12 cellular contexts compared by ENCODE assay signal in the genomic region with DNA sequence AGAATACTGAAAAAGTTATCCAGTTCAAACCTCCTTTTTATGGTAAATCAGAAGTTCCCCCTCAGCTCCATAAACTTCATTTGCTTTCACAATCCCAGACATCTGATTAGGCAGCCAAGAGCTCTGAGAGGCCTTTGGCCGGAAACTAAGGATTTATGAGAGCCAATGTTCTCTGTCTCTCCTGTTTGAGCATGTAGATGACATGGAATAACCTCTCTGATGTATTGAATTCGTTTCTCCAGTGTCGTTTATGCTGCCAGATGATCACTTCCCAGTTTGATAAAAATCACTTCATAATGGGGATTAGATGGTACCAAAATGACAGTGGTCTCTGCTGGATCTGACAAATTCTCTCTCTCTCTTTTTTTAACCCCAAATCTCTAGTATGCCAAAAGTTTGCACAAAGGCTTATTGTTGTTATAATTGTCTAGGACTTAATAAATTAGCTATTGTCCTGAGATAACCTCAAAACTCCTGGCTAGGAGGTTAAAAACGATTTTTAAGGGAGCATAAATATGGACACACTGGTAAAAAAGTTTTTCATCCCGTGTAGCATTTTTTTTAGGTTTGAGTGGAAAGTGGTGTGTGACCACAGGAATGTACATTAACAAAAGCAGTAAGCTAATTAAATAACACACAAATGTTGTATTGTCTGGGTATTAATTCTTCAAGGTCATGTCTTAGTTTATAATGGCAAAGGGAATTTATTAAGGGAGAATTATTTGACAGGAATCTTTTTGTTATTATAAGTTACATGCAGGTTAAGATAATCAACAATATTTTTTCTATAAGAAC.
DNase-seq lines count a peak whose midpoint lies in the region; ATAC-seq, FAIRE-seq and TF ChIP-seq lines count a peak whose summit lies in the region.
"Had no signal": no experiment of that assay in that cellular context is flagged by ENCODE, and none has a peak within 500 bp of the region (broad histone marks: within the 10 kb centered on the region; RNA-seq: fewer than 3 reads in every experiment).

No MANE protein-coding gene starts in this region.

- no peaks in the 10 kb centered on the region for H3K27me3 ChIP-seq in astrocyte (ENCODE audit: insufficient read depth, low read length)
- H3K27me3 ChIP-seq in heart left ventricle, result no peaks in the 10 kb centered on the region
- no peaks in the 10 kb centered on the region for H3K27me3 ChIP-seq in mesendoderm (ENCODE audit: insufficient read depth, low read length, poor library complexity)

- peak; percentile 32 to 70 (median 43) for ATAC-seq in heart left ventricle
- ATAC-seq: activated CD4-positive, alpha-beta T cell treated with anti-CD3 and anti-CD28 coated beads for 36 hours; CD8-positive, alpha-beta T cell had no signal

- no peaks in the 10 kb centered on the region for H3K36me3 Mint-ChIP-seq in astrocyte (ENCODE audit: low read depth, unreplicated experiment)
- H3K36me3 Mint-ChIP-seq in activated CD4-positive, alpha-beta memory T cell treated with anti-CD3 and anti-CD28 coated beads for 36 hours, result no peaks in the 10 kb centered on the region
- H3K36me3 Mint-ChIP-seq: CD8-positive, alpha-beta T cell had no signal

- POLR2A ChIA-PET in activated CD4-positive, alpha-beta memory T cell treated with anti-CD3 and anti-CD28 coated beads for 36 hours (lab: Charles Lee), result no interaction called here

- H3K79me1 ChIP-seq in mesendoderm (ENCODE audit: low read length), result no peaks in the 10 kb centered on the region

- CTCF ChIA-PET in activated CD4-positive, alpha-beta memory T cell treated with anti-CD3 and anti-CD28 coated beads for 36 hours (lab: Charles Lee), result no interaction called here

- no peak overlapping the region for H3K56ac ChIP-seq in mesendoderm (ENCODE audit: low read length)

- H3K9me3 Mint-ChIP-seq in astrocyte (ENCODE audit: unreplicated experiment), result peaks cover 2% of the 10 kb centered on the region
- no peaks in the 10 kb centered on the region for H3K9me3 Mint-ChIP-seq in activated CD4-positive, alpha-beta memory T cell treated with anti-CD3 and anti-CD28 coated beads for 36 hours
- H3K9me3 Mint-ChIP-seq: CD8-positive, alpha-beta T cell had no signal

- FAIRE-seq in astrocyte (lab: Jason Lieb, UNC), result no peak

- H2BK120ac ChIP-seq in mesendoderm (ENCODE audit: low read depth, low read length), result no peak overlapping the region

- H2AFZ ChIP-seq in astrocyte (ENCODE audit: low read depth, low read length), result no peak overlapping the region

- WGBS in heart left ventricle, 4 donors, result 19 to 46% (median 25%) methylated on average over 5 of the region's 5 CpGs
- WGBS in mesendoderm (ENCODE audit: extremely low coverage, insufficient coverage, low lambda C conversion rate), result no CpG with 5 or more reads among the region's 5 CpGs

- peak overlapping the region; percentile 57 for H3K9ac ChIP-seq in astrocyte (ENCODE audit: low read length)
- no peak overlapping the region for H3K9ac ChIP-seq in mesendoderm (ENCODE audit: low read length)

- H4K8ac ChIP-seq in mesendoderm (ENCODE audit: low read depth, low read length), result no peak overlapping the region

- DNase-seq in GM04503 (ENCODE audit: low read depth) (peak; percentile 55), astrocyte (ENCODE audit: low read depth) (peak; percentile 37), heart left ventricle (no peak), renal cortical epithelial cell (ENCODE audit: low read depth) (peak; percentile 51), D341Med (ENCODE audit: low spot score) (no peak), mesendoderm (no peak), NCI-H1417 (lab: John Stamatoyannopoulos, UW) (no peak)
- no peak for DNase-seq in activated CD4-positive, alpha-beta memory T cell treated with anti-CD3 and anti-CD28 coated beads for 36 hours
- DNase-seq: activated gamma-delta T cell treated with Interleukin-2 at 50 U/mL for 16 hours; CD8-positive, alpha-beta T cell; NCI-H1694 had no signal

- TF ChIP-seq POLR2A in heart left ventricle (IDR thresholded peaks at IDR 0.05), result no peak

- H3K23ac ChIP-seq in mesendoderm (ENCODE audit: low read length), result no peak overlapping the region

- H3K9me3 ChIP-seq in astrocyte (ENCODE audit: insufficient read depth, low read depth, low read length), result no peaks in the 10 kb centered on the region
- H3K9me3 ChIP-seq in heart left ventricle, result no peaks in the 10 kb centered on the region

- H3K27ac Mint-ChIP-seq in astrocyte (ENCODE audit: unreplicated experiment), result no peak overlapping the region
- H3K27ac Mint-ChIP-seq in activated CD4-positive, alpha-beta memory T cell treated with anti-CD3 and anti-CD28 coated beads for 36 hours, result no peak overlapping the region
- H3K27ac Mint-ChIP-seq: activated CD4-positive, alpha-beta T cell treated with anti-CD3 and anti-CD28 coated beads for 36 hours; CD8-positive, alpha-beta T cell had no signal

- no peak overlapping the region for H3K4ac ChIP-seq in mesendoderm (ENCODE audit: low read depth, low read length)

- H4K20me1 ChIP-seq in astrocyte (ENCODE audit: insufficient read depth, low read length), result no peaks in the 10 kb centered on the region

- TF ChIP-seq CTCF in astrocyte (IDR thresholded peaks at IDR 0.05; ENCODE audit: insufficient read depth, low read depth, low read length) (no peak), heart left ventricle (IDR thresholded peaks at IDR 0.05) (no peak)

- H3K4me2 ChIP-seq in astrocyte (ENCODE audit: low read length), result peak overlapping the region; percentile 25
- H3K4me2 ChIP-seq in mesendoderm (ENCODE audit: low read length), result no peak overlapping the region

- peak overlapping the region; percentile 69 for H3K27ac ChIP-seq in astrocyte (ENCODE audit: low read depth, low read length)
- peak overlapping the region in 11 of 12 donors; percentile 6 to 68 (median 38) for H3K27ac ChIP-seq in heart left ventricle
- no peak overlapping the region for H3K27ac ChIP-seq in mesendoderm (ENCODE audit: low read depth, low read length)

- peaks cover 26% of the 10 kb centered on the region for H3K4me1 ChIP-seq in astrocyte (ENCODE audit: insufficient read depth, low read length)
- peaks cover 0 to 48% (median 15%) of the 10 kb centered on the region in 12 donors for H3K4me1 ChIP-seq in heart left ventricle
- peaks cover 3% of the 10 kb centered on the region for H3K4me1 ChIP-seq in mesendoderm (ENCODE audit: control insufficient read depth, low read depth, low read length)

- no peak overlapping the region for H2BK15ac ChIP-seq in mesendoderm (replicated peaks; ENCODE audit: low read depth)

- intact Hi-C loops in heart left ventricle (cut with DNase I), result no loop called here
- intact Hi-C loops in activated CD4-positive, alpha-beta memory T cell treated with anti-CD3 and anti-CD28 coated beads for 36 hours (cut with micrococcal nuclease), result no loop called here

- peaks cover 3% of the 10 kb centered on the region for H3K27me3 Mint-ChIP-seq in astrocyte (ENCODE audit: low read depth, unreplicated experiment)
- H3K27me3 Mint-ChIP-seq in activated CD4-positive, alpha-beta memory T cell treated with anti-CD3 and anti-CD28 coated beads for 36 hours, result no peaks in the 10 kb centered on the region
- H3K27me3 Mint-ChIP-seq: activated CD4-positive, alpha-beta T cell treated with anti-CD3 and anti-CD28 coated beads for 36 hours had no signal

- H2BK5ac ChIP-seq in mesendoderm (ENCODE audit: low read length), result no peak overlapping the region

- H3K79me2 ChIP-seq in astrocyte (ENCODE audit: insufficient read depth, low read length) (no peaks in the 10 kb centered on the region), mesendoderm (ENCODE audit: control insufficient read depth, insufficient read depth, low read length) (no peaks in the 10 kb centered on the region)

- H2AK5ac ChIP-seq in mesendoderm (ENCODE audit: low read length), result no peak overlapping the region

- H3K4me3 Mint-ChIP-seq in astrocyte (ENCODE audit: unreplicated experiment), result no peak overlapping the region
- H3K4me3 Mint-ChIP-seq in activated CD4-positive, alpha-beta memory T cell treated with anti-CD3 and anti-CD28 coated beads for 36 hours, result no peak overlapping the region
- H3K4me3 Mint-ChIP-seq: activated CD4-positive, alpha-beta T cell treated with anti-CD3 and anti-CD28 coated beads for 36 hours; CD8-positive, alpha-beta T cell had no signal

- H3K18ac ChIP-seq in mesendoderm (ENCODE audit: low read length), result no peak overlapping the region

- H3K4me3 ChIP-seq in astrocyte (ENCODE audit: insufficient read depth, low read depth, low read length) (no peak overlapping the region), heart left ventricle (no peak overlapping the region), mesendoderm (ENCODE audit: low read length) (no peak overlapping the region)

- no peaks in the 10 kb centered on the region for H3K36me3 ChIP-seq in astrocyte (ENCODE audit: insufficient read depth, low read length)
- no peaks in the 10 kb centered on the region for H3K36me3 ChIP-seq in heart left ventricle
- H3K36me3 ChIP-seq in mesendoderm (ENCODE audit: control insufficient read depth, insufficient read depth, low read length), result no peaks in the 10 kb centered on the region

- peaks cover 14% of the 10 kb centered on the region for H3K4me1 Mint-ChIP-seq in astrocyte (ENCODE audit: low read depth, unreplicated experiment)
- H3K4me1 Mint-ChIP-seq in activated CD4-positive, alpha-beta memory T cell treated with anti-CD3 and anti-CD28 coated beads for 36 hours (ENCODE audit: low read depth), result no peaks in the 10 kb centered on the region
- H3K4me1 Mint-ChIP-seq: activated CD4-positive, alpha-beta T cell treated with anti-CD3 and anti-CD28 coated beads for 36 hours had no signal

- H4K5ac ChIP-seq in mesendoderm (ENCODE audit: low read length), result no peak overlapping the region

Comparison
In these comparisons a context has a peak if more than half of its experiments do, and no peak if none do; other contexts are left out.
1. DNase-seq: peak in GM04503 (single experiment), astrocyte (single experiment) and renal cortical epithelial cell (single experiment); none in heart left ventricle (0 of 5), D341Med (single experiment), mesendoderm (single experiment), NCI-H1417 (0 of 3) and activated CD4-positive, alpha-beta memory T cell treated with anti-CD3 and anti-CD28 coated beads for 36 hours (single experiment).